ENCODE assay signal across 25 cellular contexts in genomic region chr7:102806613-102807012, GRCh38.
"Had no signal": no experiment of that assay in that cellular context is flagged by ENCODE, and none has a peak within 500 bp of the region (broad histone marks: within the 10 kb centered on the region; RNA-seq: fewer than 3 reads in every experiment).

No MANE protein-coding gene starts in this region.

- H3K27ac Mint-ChIP-seq: activated CD4-positive, alpha-beta T cell treated with anti-CD3 and anti-CD28 coated beads, Interleukin-2, amount 10 ng/mL, durations not matched to agents 7 days and 5 days; activated CD8-positive, alpha-beta T cell treated with anti-CD3 and anti-CD28 coated beads for 36 hours; activated naive CD8-positive, alpha-beta T cell; activated T-helper 17 cell treated with anti-CD3 and anti-CD28 coated beads, Interleukin-2, amount 50 U/mL, for 72 hours; WTC11 had no signal

- H3K27ac ChIP-seq: brain microvascular endothelial cell, epithelial cell of prostate, esophagus squamous epithelium, gastroesophageal sphincter, VCaP had no signal

- H3K4me3 Mint-ChIP-seq: activated CD4-positive, alpha-beta T cell treated with anti-CD3 and anti-CD28 coated beads, Interleukin-2, amount 10 ng/mL, durations not matched to agents 7 days and 5 days; activated CD8-positive, alpha-beta T cell treated with anti-CD3 and anti-CD28 coated beads for 36 hours; activated naive CD8-positive, alpha-beta T cell; activated T-cell treated with anti-CD3 and anti-CD28 coated beads, Interleukin-2, amount 50 U/mL, for 4 hours; activated T-helper 17 cell treated with anti-CD3 and anti-CD28 coated beads, Interleukin-2, amount 50 U/mL, for 72 hours; WTC11 had no signal

- H3K9me3 ChIP-seq: esophagus squamous epithelium, gastroesophageal sphincter had no signal

- H3K27me3 Mint-ChIP-seq: activated CD4-positive, alpha-beta T cell treated with anti-CD3 and anti-CD28 coated beads, Interleukin-2, amount 10 ng/mL, durations not matched to agents 7 days and 5 days; activated CD8-positive, alpha-beta T cell treated with anti-CD3 and anti-CD28 coated beads for 36 hours; activated naive CD8-positive, alpha-beta T cell; activated T-helper 17 cell treated with anti-CD3 and anti-CD28 coated beads, Interleukin-2, amount 50 U/mL, for 72 hours had no signal

- DNase-seq: activated CD4-positive, alpha-beta T cell treated with anti-CD3 and anti-CD28 coated beads for 1 hour; activated CD4-positive, alpha-beta T cell treated with anti-CD3 and anti-CD28 coated beads for 4 hours; activated CD4-positive, alpha-beta T cell treated with anti-CD3 and anti-CD28 coated beads, Interleukin-2, amount 10 ng/mL, durations not matched to agents 7 days and 5 days; activated CD4-positive, alpha-beta T cell treated with anti-CD3 and anti-CD28 coated beads, Interleukin-2, amount 50 U/mL, for 4 hours; activated CD8-positive, alpha-beta memory T cell treated with anti-CD3 and anti-CD28 coated beads for 24 hours; activated CD8-positive, alpha-beta T cell treated with anti-CD3 and anti-CD28 coated beads for 36 hours; activated effector memory CD4-positive, alpha-beta T cell treated with Interleukin-2 at 50 U/mL for 16 hours; activated gamma-delta T cell treated with Interleukin-2 at 50 U/mL for 16 hours; activated naive CD4-positive, alpha-beta T cell treated with anti-CD3 and anti-CD28 coated beads, Interleukin-2, amount 50 U/mL, for 16 hours; activated naive CD4-positive, alpha-beta T cell treated with Interleukin-2 at 50 U/mL for 16 hours; activated T-cell treated with anti-CD3 and anti-CD28 coated beads, Interleukin-2, amount 50 U/mL, for 4 hours; amniotic stem cell; anterior cingulate cortex; brain microvascular endothelial cell; caudate nucleus; effector CD8-positive, alpha-beta T cell; esophagus squamous epithelium; foreskin melanocyte; T-helper 2 cell had no signal

- ATAC-seq: activated CD8-positive, alpha-beta T cell treated with anti-CD3 and anti-CD28 coated beads for 36 hours; activated T-cell treated with anti-CD3 and anti-CD28 coated beads, Interleukin-2, amount 50 U/mL, for 4 hours; activated T-helper 17 cell treated with anti-CD3 and anti-CD28 coated beads, Interleukin-2, amount 50 U/mL, for 72 hours; gastroesophageal sphincter; WTC11 had no signal

- H3K4me3 ChIP-seq: esophagus squamous epithelium, gastroesophageal sphincter had no signal

- H3K4me1 Mint-ChIP-seq: activated T-helper 17 cell treated with anti-CD3 and anti-CD28 coated beads, Interleukin-2, amount 50 U/mL, for 72 hours; WTC11 had no signal

- H3K27me3 ChIP-seq: brain microvascular endothelial cell, esophagus squamous epithelium, gastroesophageal sphincter had no signal

- H3K36me3 ChIP-seq: brain microvascular endothelial cell had no signal
